29 cellular contexts compared by ENCODE assay signal in genomic region chr14:47208434-47208833, GRCh38.
"Had no signal": no experiment of that assay in that cellular context is flagged by ENCODE, and none has a peak within 500 bp of the region (broad histone marks: within the 10 kb centered on the region; RNA-seq: fewer than 3 reads in every experiment).

No MANE protein-coding gene starts in this region.

- H3K4me1 Mint-ChIP-seq: activated CD4-positive, alpha-beta memory T cell treated with anti-CD3 and anti-CD28 coated beads, Interleukin-2, amount 10 ng/mL, durations not matched to agents 7 days and 5 days; activated CD4-positive, alpha-beta T cell treated with anti-CD3 and anti-CD28 coated beads, Interleukin-2, amount 10 ng/mL, durations not matched to agents 24 days and 14 days; activated T-helper 17 cell treated with anti-CD3 and anti-CD28 coated beads, Interleukin-2, amount 50 U/mL, for 72 hours; naive B cell had no signal

- H3K4me1 ChIP-seq: gastrocnemius medialis, left ventricle myocardium inferior, spleen, suprapubic skin, tibial artery had no signal

- ATAC-seq: activated T-helper 17 cell treated with anti-CD3 and anti-CD28 coated beads, Interleukin-2, amount 50 U/mL, for 72 hours; gastrocnemius medialis; right cardiac atrium had no signal

- H3K27ac Mint-ChIP-seq: activated CD4-positive, alpha-beta memory T cell treated with anti-CD3 and anti-CD28 coated beads, Interleukin-2, amount 10 ng/mL, durations not matched to agents 7 days and 5 days; activated CD4-positive, alpha-beta T cell treated with anti-CD3 and anti-CD28 coated beads, Interleukin-2, amount 10 ng/mL, durations not matched to agents 24 days and 14 days; activated T-cell treated with anti-CD3 and anti-CD28 coated beads, Interleukin-2, amount 50 U/mL, for 24 hours; activated T-helper 17 cell treated with anti-CD3 and anti-CD28 coated beads, Interleukin-2, amount 50 U/mL, for 72 hours; naive B cell; T-helper 1 cell treated with Interleukin-12 subunit alpha and Interleukin-12 subunit beta and Interleukin-4 antibody, amounts not matched to agents 30 μg/mL and 1 μg/mL, for 36 hours had no signal

- H3K9me3 Mint-ChIP-seq: activated CD4-positive, alpha-beta T cell treated with anti-CD3 and anti-CD28 coated beads, Interleukin-2, amount 10 ng/mL, durations not matched to agents 24 days and 14 days; T-helper 1 cell treated with Interleukin-12 subunit alpha and Interleukin-12 subunit beta and Interleukin-4 antibody, amounts not matched to agents 30 μg/mL and 1 μg/mL, for 36 hours had no signal

- H3K36me3 ChIP-seq: brain microvascular endothelial cell, gastrocnemius medialis, left ventricle myocardium inferior, spleen, suprapubic skin, tibial artery had no signal

- H3K36me3 Mint-ChIP-seq: naive B cell had no signal

- FAIRE-seq: astrocyte, TTC549 had no signal

- H3K9me3 ChIP-seq: gastrocnemius medialis, left ventricle myocardium inferior, spleen, suprapubic skin, tibial artery had no signal

- DNase-seq: activated CD4-positive, alpha-beta memory T cell treated with anti-CD3 and anti-CD28 coated beads, Interleukin-2, amount 10 ng/mL, durations not matched to agents 7 days and 5 days; activated CD4-positive, alpha-beta T cell treated with anti-CD3 and anti-CD28 coated beads, Interleukin-2, amount 10 ng/mL, durations not matched to agents 24 days and 14 days; activated CD4-positive, CD25-positive, alpha-beta regulatory T cell treated with anti-CD3 and anti-CD28 coated beads, Interleukin-2, amount 50 U/mL, for 72 hours; activated CD8-positive, alpha-beta memory T cell treated with anti-CD3 and anti-CD28 coated beads, Interleukin-2, amount 50 U/mL, for 48 hours; activated gamma-delta T cell treated with Interleukin-2 at 50 U/mL for 16 hours; activated naive CD4-positive, alpha-beta T cell treated with anti-CD3 and anti-CD28 coated beads, Interleukin-2, amount 50 U/mL, for 16 hours; activated T-cell treated with anti-CD3 and anti-CD28 coated beads, Interleukin-2, amount 50 U/mL, for 24 hours; amniotic stem cell; brain microvascular endothelial cell; dorsolateral prefrontal cortex; effector memory CD4-positive, alpha-beta T cell; erythroblast; gastrocnemius medialis; glutamatergic neuron; kidney glomerular epithelial cell; left ventricle myocardium inferior; naive B cell; occipital lobe; right cardiac atrium; spleen; stimulated activated naive CD4-positive, alpha-beta T cell; T-helper 9 cell; tibial artery had no signal

- H3K4me3 Mint-ChIP-seq: activated CD4-positive, alpha-beta memory T cell treated with anti-CD3 and anti-CD28 coated beads, Interleukin-2, amount 10 ng/mL, durations not matched to agents 7 days and 5 days; activated CD4-positive, alpha-beta T cell treated with anti-CD3 and anti-CD28 coated beads, Interleukin-2, amount 10 ng/mL, durations not matched to agents 24 days and 14 days; activated T-cell treated with anti-CD3 and anti-CD28 coated beads, Interleukin-2, amount 50 U/mL, for 24 hours; activated T-helper 17 cell treated with anti-CD3 and anti-CD28 coated beads, Interleukin-2, amount 50 U/mL, for 72 hours; naive B cell; T-helper 1 cell treated with Interleukin-12 subunit alpha and Interleukin-12 subunit beta and Interleukin-4 antibody, amounts not matched to agents 30 μg/mL and 1 μg/mL, for 36 hours had no signal

- H3K27me3 Mint-ChIP-seq: activated CD4-positive, alpha-beta memory T cell treated with anti-CD3 and anti-CD28 coated beads, Interleukin-2, amount 10 ng/mL, durations not matched to agents 7 days and 5 days; activated CD4-positive, alpha-beta T cell treated with anti-CD3 and anti-CD28 coated beads, Interleukin-2, amount 10 ng/mL, durations not matched to agents 24 days and 14 days; activated T-cell treated with anti-CD3 and anti-CD28 coated beads, Interleukin-2, amount 50 U/mL, for 24 hours; activated T-helper 17 cell treated with anti-CD3 and anti-CD28 coated beads, Interleukin-2, amount 50 U/mL, for 72 hours; naive B cell had no signal

- H3K4me3 ChIP-seq: coronary artery, dorsolateral prefrontal cortex, gastrocnemius medialis, left ventricle myocardium inferior, spleen, suprapubic skin, tibial artery had no signal

- H3K27ac ChIP-seq: brain microvascular endothelial cell, coronary artery, dorsolateral prefrontal cortex, gastrocnemius medialis, left ventricle myocardium inferior, spleen, suprapubic skin, tibial artery had no signal

- H3K27me3 ChIP-seq: brain microvascular endothelial cell, dorsolateral prefrontal cortex, gastrocnemius medialis, spleen, suprapubic skin, tibial artery had no signal
